Comparison of ENCODE assay signal across 18 cellular contexts in the genomic region with DNA sequence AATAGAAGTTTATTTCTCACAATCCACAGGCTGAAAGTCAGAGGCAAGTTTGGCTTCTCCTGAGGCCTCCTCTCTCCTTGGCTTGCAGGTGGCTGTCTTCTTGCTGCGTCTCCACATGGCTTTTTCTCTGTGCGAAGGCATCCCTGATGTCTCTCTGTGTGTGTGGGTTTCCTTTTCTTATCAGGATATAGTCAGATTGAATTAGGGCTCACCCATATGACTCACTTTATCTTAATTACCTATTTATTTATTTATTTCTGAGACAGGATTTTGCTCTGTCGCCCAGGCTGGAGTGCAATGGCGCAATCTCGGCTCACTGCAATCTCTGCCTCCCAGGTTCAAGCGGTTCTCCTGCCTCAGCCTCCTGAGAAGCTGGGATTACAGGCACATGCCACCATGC. TPM values are rescaled to one million over a fixed set of nuclear protein-coding genes. Genes with fewer than 3 reads are reported as not detected.
"Had no signal": no experiment of that assay in that cellular context is flagged by ENCODE, and none has a peak within 500 bp of the region (broad histone marks: within the 10 kb centered on the region; RNA-seq: fewer than 3 reads in every experiment).

No MANE protein-coding gene starts in this region.

RNA-seq across cellular contexts. Expression of a gene that starts 30.7 kb away (rescaled TPM):
- total RNA-seq: activated CD4-positive, alpha-beta memory T cell treated with anti-CD3 and anti-CD28 coated beads for 36 hours; activated CD4-positive, alpha-beta T cell treated with anti-CD3 and anti-CD28 coated beads for 36 hours; activated CD4-positive, alpha-beta T cell treated with anti-CD3 and anti-CD28 coated beads, Interleukin-2, amount 10 ng/mL, durations not matched to agents 24 days and 14 days; activated CD8-positive, alpha-beta memory T cell treated with anti-CD3 and anti-CD28 coated beads for 36 hours; activated CD8-positive, alpha-beta T cell treated with anti-CD3 and anti-CD28 coated beads, Interleukin-2, amount 10 ng/mL, durations not matched to agents 7 days and 5 days; activated naive CD4-positive, alpha-beta T cell treated with anti-CD3 and anti-CD28 coated beads for 36 hours; activated naive CD8-positive, alpha-beta T cell treated with anti-CD3 and anti-CD28 coated beads for 36 hours; activated T-helper 1 cell treated with anti-CD3 and anti-CD28 coated beads, Interleukin-12 subunit alpha, Interleukin-12 subunit beta, Interleukin-2, Interleukin-4 antibody, amounts not matched to agents 30 ng/mL and 10 ng/mL and 1 ng/mL, durations not matched to agents 14 hours and 24 hours and 36 hours; activated T-helper 2 cell treated with anti-CD3 and anti-CD28 coated beads, Interferon-gamma antibody, Interleukin-2, Interleukin-4, amounts not matched to agents 10 μg/mL and 5 μg/mL and 100 μg/mL, durations not matched to agents 14 hours and 24 hours and 36 hours; aorta; body of pancreas; chondrocyte; dermis blood vessel endothelial cell; esophagus muscularis mucosa; foreskin keratinocyte; gastrocnemius medialis; heart left ventricle had no signal
- polyA plus RNA-seq: adrenal gland, foreskin keratinocyte, heart left ventricle had no signal
